Comparison of ENCODE assay signal across 28 cellular contexts in genomic region chr6:129612440-129612839, GRCh38.
"Had no signal": no experiment of that assay in that cellular context is flagged by ENCODE, and none has a peak within 500 bp of the region (broad histone marks: within the 10 kb centered on the region; RNA-seq: fewer than 3 reads in every experiment).

No MANE protein-coding gene starts in this region.

- H3K27ac ChIP-seq: adrenal gland, body of pancreas, SJSA1 had no signal

- H3K4me1 ChIP-seq: body of pancreas had no signal

- H3K9me2 ChIP-seq: SK-N-SH had no signal

- FAIRE-seq: astrocyte, bronchial epithelial cell, TTC549 had no signal

- H3K9me3 ChIP-seq: adrenal gland, body of pancreas, SJSA1, SK-N-SH had no signal

- H3K4me3 ChIP-seq: adrenal gland, body of pancreas, SJSA1 had no signal

- H3K4me2 ChIP-seq: SK-N-SH had no signal

- H3K27me3 ChIP-seq: adrenal gland, body of pancreas, SJSA1 had no signal

- DNase-seq: activated CD4-positive, alpha-beta memory T cell treated with anti-CD3 and anti-CD28 coated beads for 36 hours; activated CD4-positive, alpha-beta T cell treated with anti-CD3 and anti-CD28 coated beads for 4 hours; activated CD4-positive, alpha-beta T cell treated with anti-CD3 and anti-CD28 coated beads, Interleukin-2, amount 50 U/mL, for 1 hour; activated CD8-positive, alpha-beta memory T cell treated with anti-CD3 and anti-CD28 coated beads, Interleukin-2, amount 50 U/mL, for 4 hours; activated gamma-delta T cell treated with Interleukin-2 at 50 U/mL for 16 hours; activated naive CD4-positive, alpha-beta T cell treated with anti-CD3 and anti-CD28 coated beads for 36 hours; activated T-cell treated with anti-CD3 and anti-CD28 coated beads for 4 hours; activated T-cell treated with anti-CD3 and anti-CD28 coated beads, Interleukin-2, amount 50 U/mL, for 4 hours; adrenal gland; body of pancreas; caudate nucleus; NCI-H1048; NCI-H1105 treated with DMSO at 0.1 percent for 48 hours; NCI-H1436; NCI-H1694; NCI-H2029; NCI-H345; NCI-H524 treated with DMSO at 0.1 percent for 48 hours; SHP77 treated with DMSO at 0.1 percent for 48 hours; SK-N-SH had no signal

- ATAC-seq: activated CD4-positive, CD25-positive, alpha-beta regulatory T cell treated with anti-CD3 and anti-CD28 coated beads, Interleukin-2, amount 50 U/mL, for 24 hours; activated naive CD4-positive, alpha-beta T cell treated with anti-CD3 and anti-CD28 coated beads, Interleukin-2, amount 50 U/mL, for 72 hours; activated T-cell treated with anti-CD3 and anti-CD28 coated beads, Interleukin-2, amount 50 U/mL, for 4 hours; body of pancreas; Panc1; WTC11 had no signal
